In the genomic region with DNA sequence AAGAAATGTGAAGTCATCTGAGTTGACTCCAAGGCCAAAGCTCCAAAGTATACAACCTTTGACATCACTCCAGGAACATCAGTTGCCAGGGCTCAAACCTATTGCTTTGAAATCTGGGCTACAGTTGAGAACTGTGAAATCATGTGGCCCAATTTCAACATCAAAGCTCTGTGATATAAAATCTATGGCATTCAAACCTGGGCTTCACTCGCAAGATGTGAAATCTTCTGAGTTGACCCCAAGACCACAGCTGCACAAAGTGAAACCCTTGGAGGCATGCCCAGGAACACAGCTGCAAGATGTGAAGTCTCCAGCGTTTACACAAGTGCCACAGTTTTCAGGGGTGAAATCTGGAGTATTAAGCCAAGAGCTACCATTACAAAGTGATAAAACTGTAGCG, we compare ENCODE assay signal across 35 cellular contexts. TPM values are rescaled to one million over a fixed set of nuclear protein-coding genes. Genes with fewer than 3 reads are reported as not detected.
DNase-seq lines count a peak whose midpoint lies in the region; ATAC-seq and TF ChIP-seq lines count a peak whose summit lies in the region.
"Had no signal": no experiment of that assay in that cellular context is flagged by ENCODE, and none has a peak within 500 bp of the region (broad histone marks: within the 10 kb centered on the region; RNA-seq: fewer than 3 reads in every experiment).

No MANE protein-coding gene starts in this region.

- H3K4me1 ChIP-seq in DND-41 (ENCODE audit: insufficient read depth, low read length) (no peaks in the 10 kb centered on the region), Karpas-422 (ENCODE audit: low read length) (no peaks in the 10 kb centered on the region)
- H3K4me1 ChIP-seq: BE2C, parathyroid adenoma, SJSA1, spleen, uterus had no signal

- H3K9ac ChIP-seq in DND-41 (ENCODE audit: low read depth, low read length): no peak overlapping the region
- no peak overlapping the region for H3K9ac ChIP-seq in Karpas-422 (ENCODE audit: low read length)
- H3K9ac ChIP-seq: parathyroid adenoma had no signal

- H3K27ac ChIP-seq in DND-41 (ENCODE audit: low read length) (no peak overlapping the region), Karpas-422 (ENCODE audit: low read length) (no peak overlapping the region)
- H3K27ac ChIP-seq: HL-60, parathyroid adenoma, SJSA1, spleen, thoracic aorta, uterus, WERI-Rb-1 had no signal

- H3K79me2 ChIP-seq in DND-41 (ENCODE audit: insufficient read depth, low read length): no peaks in the 10 kb centered on the region
- no peaks in the 10 kb centered on the region for H3K79me2 ChIP-seq in Karpas-422 (ENCODE audit: low read length)
- H3K79me2 ChIP-seq: parathyroid adenoma had no signal

- TF ChIP-seq CTCF in DND-41 (IDR thresholded peaks at IDR 0.05; ENCODE audit: borderline replicate concordance, extremely low read depth, low read length, poor library complexity, severe bottlenecking): no peak

- peak; percentile 31; the same call in 1 of the 3 replicates for ATAC-seq in DND-41 (ENCODE audit: insufficient read depth, low read depth)
- ATAC-seq: CD8-positive, alpha-beta T cell had no signal

- no peaks in the 10 kb centered on the region for H3K9me2 ChIP-seq in Karpas-422 (replicated peaks; ENCODE audit: insufficient read depth, low read length)

- no peaks in the 10 kb centered on the region for H4K20me1 ChIP-seq in DND-41 (ENCODE audit: insufficient read depth, low read length)
- no peaks in the 10 kb centered on the region for H4K20me1 ChIP-seq in Karpas-422 (ENCODE audit: insufficient read depth, low read depth, low read length)

- DNase-seq in DND-41 (peak; percentile 23), RPMI8226 (peak; percentile 80), fibroblast of gingiva (ENCODE audit: low read depth) (peak; percentile 89), myocyte (ENCODE audit: low read depth) (peak; percentile 89), NCI-H526 treated with DMSO at 0.1 percent for 48 hours (lab: John Stamatoyannopoulos, UW) (no peak), NCI-H82 treated with DMSO at 0.1 percent for 48 hours (lab: John Stamatoyannopoulos, UW; ENCODE audit: unreplicated experiment) (no peak), germinal center (ENCODE audit: low spot score) (no peak), Karpas-422 (no peak)
- DNase-seq: activated CD4-positive, alpha-beta T cell treated with anti-CD3 and anti-CD28 coated beads for 4 hours; activated CD8-positive, alpha-beta memory T cell treated with anti-CD3 and anti-CD28 coated beads for 24 hours; activated T-cell treated with anti-CD3 and anti-CD28 coated beads for 4 hours; aorta; BE2C; DMS 273 treated with DMSO at 0.1 percent for 48 hours; erythroblast; H9; Kasumi-1; MV-4-11; NCI-H1436 treated with DMSO at 0.1 percent for 48 hours; NCI-H2081 treated with DMSO at 0.1 percent for 48 hours; NCI-H446; NCI-H774; retina; spleen; stimulated activated CD4-positive, alpha-beta T cell treated with anti-CD3 and anti-CD28 coated beads, Interleukin-2, amount 100 ng/mL, for 48 hours; stimulated activated naive CD8-positive, alpha-beta T cell treated with anti-CD3 and anti-CD28 coated beads, Interleukin-15, amount 100 ng/mL, for 72 hours; T1000; uterus; WERI-Rb-1 had no signal

- H3K36me3 ChIP-seq in DND-41 (ENCODE audit: insufficient read depth, low read length) (no peaks in the 10 kb centered on the region), Karpas-422 (ENCODE audit: insufficient read depth, low read length) (no peaks in the 10 kb centered on the region)
- H3K36me3 ChIP-seq: BE2C, SJSA1, spleen, thoracic aorta, uterus, WERI-Rb-1 had no signal

- H3K9me3 ChIP-seq in DND-41 (ENCODE audit: insufficient read depth, low read length, severe bottlenecking) (no peaks in the 10 kb centered on the region), Karpas-422 (ENCODE audit: low read length) (no peaks in the 10 kb centered on the region)
- H3K9me3 ChIP-seq: BE2C, SJSA1 had no signal

- H3K4me3 ChIP-seq in DND-41 (ENCODE audit: low read depth in 1 of 2, low read length in 2 of 2) (no peak overlapping the region), Karpas-422 (ENCODE audit: low read length) (no peak overlapping the region)
- H3K4me3 ChIP-seq: SJSA1, spleen, thoracic aorta, uterus had no signal

- H3K27me3 ChIP-seq in DND-41 (ENCODE audit: insufficient read depth, low read length, poor library complexity): peaks cover 6% of the 10 kb centered on the region
- 0 out of 2 replicates have a peak, but pooled peaks cover 3% of the 10 kb centered on the region for H3K27me3 ChIP-seq in Karpas-422 (ENCODE audit: low read length)
- H3K27me3 ChIP-seq: BE2C, SJSA1, uterus had no signal

- no peak overlapping the region for H3K4me2 ChIP-seq in DND-41 (ENCODE audit: insufficient read depth, low read length)
- H3K4me2 ChIP-seq in Karpas-422 (ENCODE audit: low read depth, low read length, poor library complexity, severe bottlenecking): no peak overlapping the region

- no peak overlapping the region for H2AFZ ChIP-seq in DND-41 (ENCODE audit: low read depth, low read length)
- no peak overlapping the region for H2AFZ ChIP-seq in Karpas-422 (ENCODE audit: low read length)
- H2AFZ ChIP-seq: parathyroid adenoma had no signal

RNA-seq across cellular contexts. Expression of gene ZNF512, which starts 9.4 kb away (rescaled TPM):
- total RNA-seq in myocyte: 31.6 and 35.7 TPM in 2 replicates
- polyA plus RNA-seq in myocyte (2012): 25.3 TPM
- 38.3 and 43.7 TPM in 2 replicates for total RNA-seq in Karpas-422 (2014; rRNA removed; shearing (Covaris generic); ENCODE audit: low replicate concordance)
- total RNA-seq: G401 had no signal

RNA-seq across cellular contexts. Expression of gene CCDC121, which starts 55.4 kb away (rescaled TPM):
- 1.8 and 3.0 TPM in 2 replicates for total RNA-seq in myocyte
- polyA plus RNA-seq in myocyte (2012): 1.2 TPM
- total RNA-seq in Karpas-422 (2014; rRNA removed; shearing (Covaris generic); ENCODE audit: low replicate concordance): 1.2 and 2.9 TPM in 2 replicates

RNA-seq across cellular contexts. Expression of gene GPN1, which starts 55.4 kb away (rescaled TPM):
- 26.7 and 29.0 TPM in 2 replicates for total RNA-seq in myocyte
- 37.6 TPM for polyA plus RNA-seq in myocyte (2012)
- 24.4 and 30.0 TPM in 2 replicates for total RNA-seq in Karpas-422 (2014; rRNA removed; shearing (Covaris generic); ENCODE audit: low replicate concordance)

Comparison
In these comparisons a context has a peak if more than half of its experiments do, and no peak if none do; other contexts are left out.
1. DNase-seq: peak in DND-41 (single experiment), RPMI8226 (single experiment), fibroblast of gingiva (single experiment) and myocyte (single experiment); none in NCI-H526 treated with DMSO at 0.1 percent for 48 hours (single experiment), NCI-H82 treated with DMSO at 0.1 percent for 48 hours (single experiment), germinal center (single experiment) and Karpas-422 (single experiment).